ENCODE assay signal across 1 cellular context in genomic region chr20:63979549-63980316, GRCh38.
TF ChIP-seq lines count a peak whose summit lies in the region.

SAMD10 (minus strand) TSS chr20:63979642; CDS start chr20:63979467, 175 bp downstream.

TF ChIP-seq in HepG2, 621 proteins besides CTCF, POLR2A, EP300 and RAD21 (continued from another document and continues in another):
- TF ChIP-seq ZUFSP (CRISPR knock-in tag; IDR thresholded peaks at IDR 0.05; ENCODE audit: borderline replicate concordance): no peak
- peak; percentile 78; the same call in 1 of the 2 replicates for TF ChIP-seq SRY (CRISPR knock-in tag; IDR thresholded peaks at IDR 0.05)
- TF ChIP-seq ZNF383 (CRISPR knock-in tag; IDR thresholded peaks at IDR 0.05; ENCODE audit: borderline replicate concordance): no peak
- TF ChIP-seq ZNF282 (IDR thresholded peaks at IDR 0.05; ENCODE audit: partially characterized antibody): no peak
- no peak; the same call in 1 of the 2 replicates for TF ChIP-seq ETV5 (CRISPR knock-in tag; IDR thresholded peaks at IDR 0.05; ENCODE audit: borderline replicate concordance)
- TF ChIP-seq GATAD1 (CRISPR knock-in tag; IDR thresholded peaks at IDR 0.05): peak; percentile 51; the same call in 1 of the 2 replicates
- TF ChIP-seq HMG20B (CRISPR knock-in tag; conservative IDR thresholded peaks at IDR 0.05): 0 out of 2 replicates have a peak, but pooled peaks have one; percentile 46
- TF ChIP-seq MLLT10 (CRISPR knock-in tag; IDR thresholded peaks at IDR 0.05): no peak
- TF ChIP-seq ZNF598 (CRISPR knock-in tag; IDR thresholded peaks at IDR 0.05; ENCODE audit: borderline replicate concordance): no peak; the same call in 1 of the 2 replicates
- no peak for TF ChIP-seq ARHGAP35 (CRISPR knock-in tag; IDR thresholded peaks at IDR 0.05; ENCODE audit: borderline replicate concordance)
- TF ChIP-seq U2AF2 (IDR thresholded peaks at IDR 0.05; ENCODE audit: low read depth, low read length): no peak
- TF ChIP-seq ZNF484 (CRISPR knock-in tag; IDR thresholded peaks at IDR 0.05; ENCODE audit: borderline replicate concordance, low read depth): 0 out of 2 replicates have a peak, but pooled peaks have one; percentile 48
- no peak for TF ChIP-seq PPARG (CRISPR knock-in tag; conservative IDR thresholded peaks at IDR 0.05)
- TF ChIP-seq TARDBP (CRISPR knock-in tag; IDR thresholded peaks at IDR 0.05): peak; percentile 46; the same call in 1 of the 2 replicates
- TF ChIP-seq ZSCAN21 (CRISPR knock-in tag; IDR thresholded peaks at IDR 0.05; ENCODE audit: borderline replicate concordance): peak; percentile 42; the same call in 1 of the 2 replicates
- TF ChIP-seq ARID3A (IDR thresholded peaks at IDR 0.05; ENCODE audit: low read depth, low read length): no peak
- TF ChIP-seq, protein P1, sequence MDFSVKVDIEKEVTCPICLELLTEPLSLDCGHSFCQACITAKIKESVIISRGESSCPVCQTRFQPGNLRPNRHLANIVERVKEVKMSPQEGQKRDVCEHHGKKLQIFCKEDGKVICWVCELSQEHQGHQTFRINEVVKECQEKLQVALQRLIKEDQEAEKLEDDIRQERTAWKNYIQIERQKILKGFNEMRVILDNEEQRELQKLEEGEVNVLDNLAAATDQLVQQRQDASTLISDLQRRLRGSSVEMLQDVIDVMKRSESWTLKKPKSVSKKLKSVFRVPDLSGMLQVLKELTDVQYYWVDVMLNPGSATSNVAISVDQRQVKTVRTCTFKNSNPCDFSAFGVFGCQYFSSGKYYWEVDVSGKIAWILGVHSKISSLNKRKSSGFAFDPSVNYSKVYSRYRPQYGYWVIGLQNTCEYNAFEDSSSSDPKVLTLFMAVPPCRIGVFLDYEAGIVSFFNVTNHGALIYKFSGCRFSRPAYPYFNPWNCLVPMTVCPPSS (IDR thresholded peaks at IDR 0.05): no peak
- TF ChIP-seq ZNF781 (CRISPR knock-in tag; IDR thresholded peaks at IDR 0.05; ENCODE audit: borderline replicate concordance, not compliant biosample characterization): no peak
- 0 out of 2 replicates have a peak, but pooled peaks have one; percentile 16 for TF ChIP-seq TFDP1 (CRISPR knock-in tag; IDR thresholded peaks at IDR 0.05; ENCODE audit: borderline replicate concordance)
- no peak for TF ChIP-seq ZGPAT (CRISPR knock-in tag; IDR thresholded peaks at IDR 0.05)
- TF ChIP-seq, protein P2, sequence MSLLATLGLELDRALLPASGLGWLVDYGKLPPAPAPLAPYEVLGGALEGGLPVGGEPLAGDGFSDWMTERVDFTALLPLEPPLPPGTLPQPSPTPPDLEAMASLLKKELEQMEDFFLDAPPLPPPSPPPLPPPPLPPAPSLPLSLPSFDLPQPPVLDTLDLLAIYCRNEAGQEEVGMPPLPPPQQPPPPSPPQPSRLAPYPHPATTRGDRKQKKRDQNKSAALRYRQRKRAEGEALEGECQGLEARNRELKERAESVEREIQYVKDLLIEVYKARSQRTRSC (CRISPR knock-in tag; IDR thresholded peaks at IDR 0.05; ENCODE audit: low read depth): no peak
- peak; percentile 21 for TF ChIP-seq ZNF883 (CRISPR knock-in tag; IDR thresholded peaks at IDR 0.05; ENCODE audit: not compliant biosample characterization)
- TF ChIP-seq FOXA3 (CRISPR knock-in tag; IDR thresholded peaks at IDR 0.05): no peak
- no peak for TF ChIP-seq ZNF607 (CRISPR knock-in tag; IDR thresholded peaks at IDR 0.05; ENCODE audit: borderline replicate concordance)
- TF ChIP-seq ZFAT (CRISPR knock-in tag; conservative IDR thresholded peaks at IDR 0.05): no peak
- no peak for TF ChIP-seq ARID2 (CRISPR knock-in tag; IDR thresholded peaks at IDR 0.05; ENCODE audit: borderline replicate concordance)
- no peak for TF ChIP-seq RARA (CRISPR knock-in tag; IDR thresholded peaks at IDR 0.05)
- no peak for TF ChIP-seq NCOA1 (CRISPR knock-in tag; IDR thresholded peaks at IDR 0.05)
- no peak for TF ChIP-seq ZMYM2 (CRISPR knock-in tag; IDR thresholded peaks at IDR 0.05)
- TF ChIP-seq ZNF737 (CRISPR knock-in tag; IDR thresholded peaks at IDR 0.05; ENCODE audit: borderline replicate concordance): no peak
- TF ChIP-seq ZBTB7B (CRISPR knock-in tag; IDR thresholded peaks at IDR 0.05): peak; percentile 82
- no peak for TF ChIP-seq SP140L (CRISPR knock-in tag; IDR thresholded peaks at IDR 0.05; ENCODE audit: borderline replicate concordance)
- peak; percentile 84 for TF ChIP-seq ZC3H13 (CRISPR knock-in tag; IDR thresholded peaks at IDR 0.05)
- TF ChIP-seq NFRKB (IDR thresholded peaks at IDR 0.05): no peak
- peak; percentile 74 for TF ChIP-seq POLR2G (IDR thresholded peaks at IDR 0.05; ENCODE audit: low read depth, low read length)
- TF ChIP-seq GZF1 (CRISPR knock-in tag; IDR thresholded peaks at IDR 0.05): no peak
- no peak for TF ChIP-seq HNF4A (CRISPR knock-in tag; IDR thresholded peaks at IDR 0.05)
- no peak for TF ChIP-seq TBX3 (IDR thresholded peaks at IDR 0.05; ENCODE audit: borderline replicate concordance)
- TF ChIP-seq MBNL3 (CRISPR knock-in tag; conservative IDR thresholded peaks at IDR 0.05): no peak
- TF ChIP-seq ZNF83 (CRISPR knock-in tag; IDR thresholded peaks at IDR 0.05; ENCODE audit: borderline replicate concordance): peak; percentile 88; the same call in 1 of the 2 replicates
- TF ChIP-seq REST (IDR thresholded peaks at IDR 0.05; ENCODE audit: borderline replicate concordance in 1 of 2, low read depth in 1 of 2, low read length in 2 of 2): no peak
- TF ChIP-seq DMAP1 (CRISPR knock-in tag; IDR thresholded peaks at IDR 0.05): no peak
- TF ChIP-seq ZSCAN29 (CRISPR knock-in tag; conservative IDR thresholded peaks at IDR 0.05): no peak
- TF ChIP-seq, protein P3, sequence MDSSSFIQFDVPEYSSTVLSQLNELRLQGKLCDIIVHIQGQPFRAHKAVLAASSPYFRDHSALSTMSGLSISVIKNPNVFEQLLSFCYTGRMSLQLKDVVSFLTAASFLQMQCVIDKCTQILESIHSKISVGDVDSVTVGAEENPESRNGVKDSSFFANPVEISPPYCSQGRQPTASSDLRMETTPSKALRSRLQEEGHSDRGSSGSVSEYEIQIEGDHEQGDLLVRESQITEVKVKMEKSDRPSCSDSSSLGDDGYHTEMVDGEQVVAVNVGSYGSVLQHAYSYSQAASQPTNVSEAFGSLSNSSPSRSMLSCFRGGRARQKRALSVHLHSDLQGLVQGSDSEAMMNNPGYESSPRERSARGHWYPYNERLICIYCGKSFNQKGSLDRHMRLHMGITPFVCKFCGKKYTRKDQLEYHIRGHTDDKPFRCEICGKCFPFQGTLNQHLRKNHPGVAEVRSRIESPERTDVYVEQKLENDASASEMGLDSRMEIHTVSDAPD (CRISPR knock-in tag; IDR thresholded peaks at IDR 0.05): no peak
- no peak for TF ChIP-seq KDM5A (IDR thresholded peaks at IDR 0.05; ENCODE audit: borderline replicate concordance, low read length)
- no peak for TF ChIP-seq ISX (CRISPR knock-in tag; conservative IDR thresholded peaks at IDR 0.05)
- TF ChIP-seq KAT7 (CRISPR knock-in tag; IDR thresholded peaks at IDR 0.05; ENCODE audit: borderline replicate concordance): no peak
- TF ChIP-seq SPEN (CRISPR knock-in tag; IDR thresholded peaks at IDR 0.05; ENCODE audit: low read depth): peak; percentile 15
- no peak; the same call in 1 of the 2 replicates for TF ChIP-seq ZNF704 (CRISPR knock-in tag; IDR thresholded peaks at IDR 0.05; ENCODE audit: borderline replicate concordance)
- TF ChIP-seq AHR (CRISPR knock-in tag; IDR thresholded peaks at IDR 0.05): no peak
- peak; percentile 23; the same call in 1 of the 2 replicates for TF ChIP-seq RBFOX2 (IDR thresholded peaks at IDR 0.05; ENCODE audit: low read depth, low read length)
- TF ChIP-seq, protein P4, sequence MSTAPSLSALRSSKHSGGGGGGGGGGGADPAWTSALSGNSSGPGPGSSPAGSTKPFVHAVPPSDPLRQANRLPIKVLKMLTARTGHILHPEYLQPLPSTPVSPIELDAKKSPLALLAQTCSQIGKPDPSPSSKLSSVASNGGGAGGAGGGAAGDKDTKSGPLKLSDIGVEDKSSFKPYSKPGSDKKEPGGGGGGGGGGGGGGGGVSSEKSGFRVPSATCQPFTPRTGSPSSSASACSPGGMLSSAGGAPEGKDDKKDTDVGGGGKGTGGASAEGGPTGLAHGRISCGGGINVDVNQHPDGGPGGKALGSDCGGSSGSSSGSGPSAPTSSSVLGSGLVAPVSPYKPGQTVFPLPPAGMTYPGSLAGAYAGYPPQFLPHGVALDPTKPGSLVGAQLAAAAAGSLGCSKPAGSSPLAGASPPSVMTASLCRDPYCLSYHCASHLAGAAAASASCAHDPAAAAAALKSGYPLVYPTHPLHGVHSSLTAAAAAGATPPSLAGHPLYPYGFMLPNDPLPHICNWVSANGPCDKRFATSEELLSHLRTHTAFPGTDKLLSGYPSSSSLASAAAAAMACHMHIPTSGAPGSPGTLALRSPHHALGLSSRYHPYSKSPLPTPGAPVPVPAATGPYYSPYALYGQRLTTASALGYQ (CRISPR knock-in tag; IDR thresholded peaks at IDR 0.05): 0 out of 2 replicates have a peak, but pooled peaks have one; percentile 17
- TF ChIP-seq ZNF33A (CRISPR knock-in tag; IDR thresholded peaks at IDR 0.05; ENCODE audit: borderline replicate concordance): no peak
